20 cellular contexts compared by ENCODE assay signal in genomic region chr11:67522844-67523555, GRCh38. TPM values are rescaled to one million over a fixed set of nuclear protein-coding genes. Genes with fewer than 3 reads are reported as not detected.
A peak's percentile ranks its signal among the peaks of the same experiment; 100 is the strongest.
DNase-seq lines count a peak whose midpoint lies in the region; ATAC-seq, FAIRE-seq and TF ChIP-seq lines count a peak whose summit lies in the region.
"Had no signal": no experiment of that assay in that cellular context is flagged by ENCODE, and none has a peak within 500 bp of the region (broad histone marks: within the 10 kb centered on the region; RNA-seq: fewer than 3 reads in every experiment).

TSS of gene CABP2 (minus strand) at chr11:67523446. CDS start at chr11:67523326, 120 bp downstream.

- H4K8ac ChIP-seq in IMR-90 (ENCODE audit: low read depth in 2 of 2, low read length in 2 of 2) (no peak within 1 kb of the TSS), H1 (ENCODE audit: extremely low read depth, insufficient read depth, low read length) (peak within 1 kb of the TSS; percentile 25; the same call in 1 of the 2 replicates)

- H3K23ac ChIP-seq in IMR-90 (ENCODE audit: low read depth, low read length), result no peak within 1 kb of the TSS
- H3K23ac ChIP-seq in H1 (ENCODE audit: insufficient read length), result no peak within 1 kb of the TSS

- no peak for DNase-seq in activated CD8-positive, alpha-beta memory T cell treated with anti-CD3 and anti-CD28 coated beads, Interleukin-2, amount 10 ng/mL, durations not matched to agents 7 days and 5 days
- no peak for DNase-seq in activated CD8-positive, alpha-beta memory T cell treated with anti-CD3 and anti-CD28 coated beads, Interleukin-2, amount 50 U/mL, for 4 hours
- DNase-seq in IMR-90 (no peak), H1 (ENCODE audit: low read depth in 1 of 2, low spot score in 2 of 2) (no peak), osteoblast (ENCODE audit: insufficient read length, low spot score, missing footprints) (peak; percentile 59)
- DNase-seq in natural killer cell treated with Interleukin-12 subunit alpha and Interleukin-12 subunit beta and Interleukin-15 and Interleukin-18, amount 100 ng/mL, for 72 hours (ENCODE audit: low spot score), result no peak
- DNase-seq: ACHN; CD4-positive, CD25-positive, alpha-beta regulatory T cell; DMS153; DMS79 treated with DMSO at 0.1 percent for 48 hours; EL; HCEC 1CT; HFFc6 had no signal

- no peaks in the 10 kb centered on the region for H3K9me3 Mint-ChIP-seq in activated CD8-positive, alpha-beta memory T cell treated with anti-CD3 and anti-CD28 coated beads, Interleukin-2, amount 10 ng/mL, durations not matched to agents 7 days and 5 days (ENCODE audit: low read depth)
- peaks cover 3% of the 10 kb centered on the region for H3K9me3 Mint-ChIP-seq in natural killer cell treated with Interleukin-12 subunit alpha and Interleukin-12 subunit beta and Interleukin-15 and Interleukin-18, amount 100 ng/mL, for 72 hours
- no peaks in the 10 kb centered on the region for H3K9me3 Mint-ChIP-seq in activated T-helper 17 cell treated with anti-CD3 and anti-CD28 coated beads, Interleukin-2, amount 50 U/mL, for 72 hours
- H3K9me3 Mint-ChIP-seq: GM23338, HFFc6 had no signal

- H4K20me1 ChIP-seq in IMR-90 (ENCODE audit: insufficient read depth, low read length) (no peaks in the 10 kb centered on the region), H1 (replicated peaks in 1 of 2; ENCODE audit: control insufficient read depth in 1 of 2, insufficient read depth in 2 of 2, low read length in 2 of 2) (no peaks in the 10 kb centered on the region), osteoblast (ENCODE audit: insufficient read depth, low read length) (no peaks in the 10 kb centered on the region)
- H4K20me1 ChIP-seq: BLaER1 treated with 17β-estradiol and CSF1 and Interleukin-3, amounts not matched to agents 10 nM and 100 nM had no signal

- H3K27me3 ChIP-seq in IMR-90 (ENCODE audit: control insufficient read depth, insufficient read depth, low read length), result peaks cover 26% of the 10 kb centered on the region
- no peaks in the 10 kb centered on the region for H3K27me3 ChIP-seq in H1 (replicated peaks in 1 of 4; ENCODE audit: control insufficient read depth in 3 of 4, extremely low read depth in 1 of 4, insufficient read depth in 3 of 4, low read length in 3 of 4)
- peaks cover 5% of the 10 kb centered on the region for H3K27me3 ChIP-seq in osteoblast (ENCODE audit: insufficient read depth, low read length)
- H3K27me3 ChIP-seq: BLaER1 treated with 17β-estradiol and CSF1 and Interleukin-3, amounts not matched to agents 10 nM and 100 nM had no signal

- no peak for TF ChIP-seq EP300 in H1 (IDR thresholded peaks at IDR 0.05; ENCODE audit: borderline replicate concordance in 1 of 2, low read depth in 2 of 2, low read length in 2 of 2)

- H3K23me2 ChIP-seq in H1 (ENCODE audit: low read depth, low read length), result peaks cover 7% of the 10 kb centered on the region; the same call in 1 of the 2 replicates

- H2BK15ac ChIP-seq in IMR-90 (ENCODE audit: low read depth, low read length) (no peak within 1 kb of the TSS), H1 (ENCODE audit: low read length) (0 out of 2 replicates have a peak within 1 kb of the TSS, but pooled peaks have one; percentile 29)

- no peak for TF ChIP-seq CTCF in IMR-90 (conservative IDR thresholded peaks at IDR 0.05; ENCODE audit: low read depth, low read length)
- TF ChIP-seq CTCF in H1 (IDR thresholded peaks at IDR 0.05; ENCODE audit: control extremely low read depth in 1 of 3, insufficient read depth in 1 of 3, low read depth in 1 of 3, low read length in 3 of 3), result no peak
- no peak for TF ChIP-seq CTCF in osteoblast (IDR thresholded peaks at IDR 0.05; ENCODE audit: extremely low read depth, low read depth, low read length)

- H3K36me3 Mint-ChIP-seq in activated CD8-positive, alpha-beta memory T cell treated with anti-CD3 and anti-CD28 coated beads, Interleukin-2, amount 10 ng/mL, durations not matched to agents 7 days and 5 days, result no peaks in the 10 kb centered on the region
- no peaks in the 10 kb centered on the region for H3K36me3 Mint-ChIP-seq in natural killer cell treated with Interleukin-12 subunit alpha and Interleukin-12 subunit beta and Interleukin-15 and Interleukin-18, amount 100 ng/mL, for 72 hours
- no peaks in the 10 kb centered on the region for H3K36me3 Mint-ChIP-seq in activated T-helper 17 cell treated with anti-CD3 and anti-CD28 coated beads, Interleukin-2, amount 50 U/mL, for 72 hours (ENCODE audit: low read depth)
- H3K36me3 Mint-ChIP-seq: CD4-positive, CD25-positive, alpha-beta regulatory T cell had no signal

- in situ Hi-C loops in IMR-90 (cut with MboI; ENCODE audit: low sequenced_read_pairs), result no loop called here

- no peaks in the 10 kb centered on the region for H3K36me3 ChIP-seq in IMR-90 (ENCODE audit: control insufficient read depth, insufficient read depth, low read length)
- H3K36me3 ChIP-seq in H1 (ENCODE audit: control insufficient read depth in 2 of 4, insufficient read depth in 4 of 4, low read length in 3 of 4), result no peaks in the 10 kb centered on the region
- no peaks in the 10 kb centered on the region for H3K36me3 ChIP-seq in osteoblast (ENCODE audit: insufficient read depth, low read length)
- H3K36me3 ChIP-seq: BLaER1 treated with 17β-estradiol and CSF1 and Interleukin-3, amounts not matched to agents 10 nM and 100 nM had no signal

- H3K9ac ChIP-seq in IMR-90 (ENCODE audit: low read depth, low read length), result no peak within 1 kb of the TSS
- no peak within 1 kb of the TSS for H3K9ac ChIP-seq in H1 (replicated peaks in 1 of 4; ENCODE audit: extremely low read depth in 1 of 4, low read depth in 3 of 4, low read length in 3 of 4)
- H3K9ac ChIP-seq: BLaER1 treated with 17β-estradiol and CSF1 and Interleukin-3, amounts not matched to agents 10 nM and 100 nM had no signal

- H3K4me3 ChIP-seq in IMR-90 (ENCODE audit: insufficient read depth, low read depth, low read length), result no peak within 1 kb of the TSS
- H3K4me3 ChIP-seq in H1 (ENCODE audit: extremely low read depth in 1 of 4, insufficient read depth in 2 of 4, low read depth in 3 of 4, low read length in 4 of 4), result no peak within 1 kb of the TSS
- H3K4me3 ChIP-seq in osteoblast (ENCODE audit: insufficient read depth, low read length), result no peak within 1 kb of the TSS
- H3K4me3 ChIP-seq: BLaER1 treated with 17β-estradiol and CSF1 and Interleukin-3, amounts not matched to agents 10 nM and 100 nM; GM23338 had no signal

- H4K91ac ChIP-seq in IMR-90 (ENCODE audit: insufficient read depth, low read depth, low read length) (no peak within 1 kb of the TSS), H1 (replicated peaks; ENCODE audit: insufficient read length, low read length) (no peak within 1 kb of the TSS)

- H3K56ac ChIP-seq in IMR-90 (ENCODE audit: extremely low read depth, insufficient read depth, low read length) (no peak within 1 kb of the TSS), H1 (replicated peaks; ENCODE audit: insufficient read length, low read depth, low read length) (no peak within 1 kb of the TSS)

- no peak for TF ChIP-seq RAD21 in IMR-90 (IDR thresholded peaks at IDR 0.05; ENCODE audit: low read length)
- no peak for TF ChIP-seq RAD21 in H1 (IDR thresholded peaks at IDR 0.05 in 1 of 2, conservative IDR thresholded peaks at IDR 0.05 in 1 of 2; ENCODE audit: low read depth in 2 of 2, low read length in 2 of 2)

- H3K4me1 ChIP-seq in IMR-90 (ENCODE audit: control insufficient read depth, insufficient read depth, low read length) (no peaks in the 10 kb centered on the region), H1 (replicated peaks in 1 of 4; ENCODE audit: control insufficient read depth in 3 of 4, insufficient read depth in 4 of 4, low read length in 3 of 4) (no peaks in the 10 kb centered on the region), osteoblast (ENCODE audit: insufficient read depth, low read length) (no peaks in the 10 kb centered on the region)
- H3K4me1 ChIP-seq: BLaER1 treated with 17β-estradiol and CSF1 and Interleukin-3, amounts not matched to agents 10 nM and 100 nM had no signal

- H3K4ac ChIP-seq in IMR-90 (ENCODE audit: low read depth, low read length), result no peak within 1 kb of the TSS
- H3K4ac ChIP-seq in H1 (replicated peaks; ENCODE audit: insufficient read length, low read depth, low read length), result no peak within 1 kb of the TSS

- H3K18ac ChIP-seq in IMR-90 (ENCODE audit: low read depth, low read length) (no peak within 1 kb of the TSS), H1 (ENCODE audit: extremely low read depth, low read length) (no peak within 1 kb of the TSS)

- peak within 1 kb of the TSS; percentile 33 for H2AK9ac ChIP-seq in IMR-90 (replicated peaks; ENCODE audit: low read depth, low read length, poor library complexity)

- no peaks in the 10 kb centered on the region for H3K4me1 Mint-ChIP-seq in activated CD8-positive, alpha-beta memory T cell treated with anti-CD3 and anti-CD28 coated beads, Interleukin-2, amount 10 ng/mL, durations not matched to agents 7 days and 5 days
- H3K4me1 Mint-ChIP-seq in natural killer cell treated with Interleukin-12 subunit alpha and Interleukin-12 subunit beta and Interleukin-15 and Interleukin-18, amount 100 ng/mL, for 72 hours (ENCODE audit: low read depth in 2 of 2), result no peaks in the 10 kb centered on the region
- H3K4me1 Mint-ChIP-seq in activated T-helper 17 cell treated with anti-CD3 and anti-CD28 coated beads, Interleukin-2, amount 50 U/mL, for 72 hours, result peaks cover 4% of the 10 kb centered on the region
- H3K4me1 Mint-ChIP-seq: CD4-positive, CD25-positive, alpha-beta regulatory T cell; GM23338 had no signal

- H2AFZ ChIP-seq in IMR-90 (replicated peaks; ENCODE audit: low read length, poor library complexity), result peak within 1 kb of the TSS; percentile 56
- H2AFZ ChIP-seq in H1 (ENCODE audit: low read length), result no peak within 1 kb of the TSS
- H2AFZ ChIP-seq in osteoblast (ENCODE audit: low read length), result no peak within 1 kb of the TSS
- H2AFZ ChIP-seq: GM23338 had no signal

- dilution Hi-C loops in IMR-90 (cut with HindIII; ENCODE audit: low sequenced_read_pairs, unreplicated experiment), result no loop called here

- H2AK5ac ChIP-seq in IMR-90 (ENCODE audit: low read depth, low read length), result no peak within 1 kb of the TSS
- no peak within 1 kb of the TSS for H2AK5ac ChIP-seq in H1 (ENCODE audit: low read depth, low read length)

- no peak within 1 kb of the TSS for H2BK12ac ChIP-seq in H1 (ENCODE audit: low read depth, low read length)

- POLR2A ChIA-PET in IMR-90 (lab: Charles Lee; ENCODE audit: unreplicated experiment) (no interaction called here), H1 (lab: Charles Lee; ENCODE audit: partially characterized antibody) (no interaction called here)

- no peak within 1 kb of the TSS for H3K27ac ChIP-seq in IMR-90 (ENCODE audit: insufficient read depth, low read length)
- no peak within 1 kb of the TSS for H3K27ac ChIP-seq in H1 (ENCODE audit: low read depth, low read length)
- no peak within 1 kb of the TSS for H3K27ac ChIP-seq in osteoblast (ENCODE audit: low read depth, low read length)
- H3K27ac ChIP-seq: BLaER1 treated with 17β-estradiol and CSF1 and Interleukin-3, amounts not matched to agents 10 nM and 100 nM had no signal

- no peak within 1 kb of the TSS for H3K14ac ChIP-seq in IMR-90 (replicated peaks; ENCODE audit: low read depth, low read length)
- H3K14ac ChIP-seq in H1 (ENCODE audit: insufficient read length), result no peak within 1 kb of the TSS

- TF ChIP-seq POLR2A in IMR-90 (IDR thresholded peaks at IDR 0.05; ENCODE audit: low read depth, low read length) (no peak), H1 (IDR thresholded peaks at IDR 0.05; ENCODE audit: control extremely low read depth in 1 of 2, low read depth in 2 of 2, low read length in 2 of 2) (no peak)

- no peak within 1 kb of the TSS for H3K27ac Mint-ChIP-seq in activated CD8-positive, alpha-beta memory T cell treated with anti-CD3 and anti-CD28 coated beads, Interleukin-2, amount 10 ng/mL, durations not matched to agents 7 days and 5 days
- no peak within 1 kb of the TSS for H3K27ac Mint-ChIP-seq in natural killer cell treated with Interleukin-12 subunit alpha and Interleukin-12 subunit beta and Interleukin-15 and Interleukin-18, amount 100 ng/mL, for 72 hours
- no peak within 1 kb of the TSS for H3K27ac Mint-ChIP-seq in activated T-helper 17 cell treated with anti-CD3 and anti-CD28 coated beads, Interleukin-2, amount 50 U/mL, for 72 hours
- H3K27ac Mint-ChIP-seq: GM23338, HFFc6 had no signal

- BruUV-seq in IMR-90 (replicated peaks; lab: Mats Ljungman, UMichigan), result no TSS peak

- ATAC-seq in activated CD8-positive, alpha-beta memory T cell treated with anti-CD3 and anti-CD28 coated beads, Interleukin-2, amount 10 ng/mL, durations not matched to agents 7 days and 5 days, result peak; percentile 12
- no peak for ATAC-seq in IMR-90 (ENCODE audit: low read depth)
- ATAC-seq in natural killer cell treated with Interleukin-12 subunit alpha and Interleukin-12 subunit beta and Interleukin-15 and Interleukin-18, amount 100 ng/mL, for 72 hours, result no peak
- ATAC-seq in activated T-helper 17 cell treated with anti-CD3 and anti-CD28 coated beads, Interleukin-2, amount 50 U/mL, for 72 hours (replicated peaks), result no peak
- ATAC-seq in HG02759 (IDR thresholded peaks at IDR 0.05; ENCODE audit: unreplicated experiment), result no peak

- H3K27me3 Mint-ChIP-seq in activated CD8-positive, alpha-beta memory T cell treated with anti-CD3 and anti-CD28 coated beads, Interleukin-2, amount 10 ng/mL, durations not matched to agents 7 days and 5 days, result no peaks in the 10 kb centered on the region
- peaks cover 9 to 14% of the 10 kb centered on the region in 2 donors for H3K27me3 Mint-ChIP-seq in natural killer cell treated with Interleukin-12 subunit alpha and Interleukin-12 subunit beta and Interleukin-15 and Interleukin-18, amount 100 ng/mL, for 72 hours
- peaks cover 11% of the 10 kb centered on the region for H3K27me3 Mint-ChIP-seq in activated T-helper 17 cell treated with anti-CD3 and anti-CD28 coated beads, Interleukin-2, amount 50 U/mL, for 72 hours

- CTCF ChIA-PET in activated CD8-positive, alpha-beta memory T cell treated with anti-CD3 and anti-CD28 coated beads, Interleukin-2, amount 10 ng/mL, durations not matched to agents 7 days and 5 days (lab: Charles Lee), result no interaction called here
- CTCF ChIA-PET in IMR-90 (lab: Yijun Ruan, JAX) (no interaction called here), H1 (lab: Charles Lee; ENCODE audit: partially characterized antibody) (interaction anchor here (0.6 to 1.2 kb wide), 3 partner anchors 29 to 107 kb away, joined by 3 to 5 read pairs (median 4); partner anchors contain the start of gene NUDT8)

- no peak within 1 kb of the TSS for H2BK5ac ChIP-seq in IMR-90 (ENCODE audit: low read depth, low read length, poor library complexity, severe bottlenecking)
- no peak within 1 kb of the TSS for H2BK5ac ChIP-seq in H1 (ENCODE audit: low read depth, low read length)

- WGBS in IMR-90 (ENCODE audit: extremely low coverage in 2 of 2, insufficient read length in 1 of 2), 2 experiments, result 58% methylated on average over 7 of the region's 23 CpGs; no CpG with 5 or more reads in 1 of the 2 experiments
- WGBS in H1 (ENCODE audit: extremely low coverage in 1 of 2, insufficient coverage in 1 of 2, insufficient read length in 1 of 2, insufficient replicate concordance in 2 of 2, low coverage in 1 of 2, low lambda C conversion rate in 2 of 2, missing lambda C conversion rate in 1 of 2), 2 experiments, result 90% methylated on average over 12 of the region's 23 CpGs; no CpG with 5 or more reads in 1 of the 2 experiments

- H3K9me3 ChIP-seq in IMR-90 (ENCODE audit: control insufficient read depth, insufficient read depth, low read length) (no peaks in the 10 kb centered on the region), H1 (ENCODE audit: insufficient read depth in 2 of 2, low read depth in 1 of 2, low read length in 1 of 2) (no peaks in the 10 kb centered on the region), osteoblast (ENCODE audit: low read depth, low read length) (no peaks in the 10 kb centered on the region)

- H3K4me2 ChIP-seq in IMR-90 (ENCODE audit: low read depth, low read length) (no peak within 1 kb of the TSS), H1 (ENCODE audit: insufficient read depth in 1 of 2, low read depth in 2 of 2, low read length in 2 of 2) (no peak within 1 kb of the TSS), osteoblast (ENCODE audit: insufficient read depth, low read length) (no peak within 1 kb of the TSS)
- H3K4me2 ChIP-seq: BLaER1 treated with 17β-estradiol and CSF1 and Interleukin-3, amounts not matched to agents 10 nM and 100 nM; GM23338 had no signal

- no peak within 1 kb of the TSS for H3K4me3 Mint-ChIP-seq in activated CD8-positive, alpha-beta memory T cell treated with anti-CD3 and anti-CD28 coated beads, Interleukin-2, amount 10 ng/mL, durations not matched to agents 7 days and 5 days
- no peak within 1 kb of the TSS for H3K4me3 Mint-ChIP-seq in natural killer cell treated with Interleukin-12 subunit alpha and Interleukin-12 subunit beta and Interleukin-15 and Interleukin-18, amount 100 ng/mL, for 72 hours
- H3K4me3 Mint-ChIP-seq in activated T-helper 17 cell treated with anti-CD3 and anti-CD28 coated beads, Interleukin-2, amount 50 U/mL, for 72 hours, result no peak within 1 kb of the TSS
- H3K4me3 Mint-ChIP-seq: CD4-positive, CD25-positive, alpha-beta regulatory T cell; GM23338; HFFc6 had no signal

- H2BK120ac ChIP-seq in IMR-90 (ENCODE audit: low read depth, low read length), result no peak within 1 kb of the TSS
- no peak within 1 kb of the TSS for H2BK120ac ChIP-seq in H1 (replicated peaks; ENCODE audit: low read depth, low read length)

- intact Hi-C loops in IMR-90 (cut with micrococcal nuclease), result no loop called here

- no peak within 1 kb of the TSS for H4K5ac ChIP-seq in IMR-90 (ENCODE audit: low read depth, low read length)
- H4K5ac ChIP-seq in H1 (ENCODE audit: insufficient read length, low read depth, low read length), result no peak within 1 kb of the TSS

- H3K79me1 ChIP-seq in IMR-90 (ENCODE audit: low read depth in 1 of 2, low read length in 2 of 2) (no peaks in the 10 kb centered on the region), H1 (ENCODE audit: low read depth, low read length) (no peaks in the 10 kb centered on the region)

- no peaks in the 10 kb centered on the region for H3K79me2 ChIP-seq in H1 (ENCODE audit: control insufficient read depth in 1 of 2, insufficient read depth in 2 of 2, low read length in 2 of 2)
- no peaks in the 10 kb centered on the region for H3K79me2 ChIP-seq in osteoblast (ENCODE audit: insufficient read depth, low read length)

- H2BK20ac ChIP-seq in IMR-90 (ENCODE audit: low read depth, low read length), result no peak within 1 kb of the TSS
- H2BK20ac ChIP-seq in H1 (ENCODE audit: low read length), result no peak within 1 kb of the TSS

- no peaks in the 10 kb centered on the region for H3K9me1 ChIP-seq in IMR-90 (ENCODE audit: insufficient read depth, low read length)

- FAIRE-seq in H1 (lab: Jason Lieb, UNC), result no peak
- FAIRE-seq: G401.6, GM12891 had no signal

RNA-seq across cellular contexts. Expression of gene CABP2, which starts in this region (rescaled TPM):
- total RNA-seq in activated CD8-positive, alpha-beta memory T cell treated with anti-CD3 and anti-CD28 coated beads, Interleukin-2, amount 10 ng/mL, durations not matched to agents 7 days and 5 days, result not detected
- total RNA-seq in IMR-90 (2012; rRNA removed) (not detected in 2 replicates), osteoblast (not detected in 2 replicates)
- polyA plus RNA-seq in IMR-90 (2012; rRNA removed) (not detected in 2 replicates), H1 (2011; rRNA removed) (not detected in 2 replicates)
- polyA plus RNA-seq in IMR-90 (2012; cell fraction: cytosol; rRNA removed), result not detected in 2 replicates
- polyA plus RNA-seq in IMR-90 (2012; cell fraction: nucleus; rRNA removed; ENCODE audit: low replicate concordance), result not detected in 2 replicates
- not detected in 2 replicates for total RNA-seq in H1 (2021; fragmentation: NEBNext Ultra II Directional; extraction: Animal tissue kit (Norgen Biotek cat#: 25700))
- polyA plus RNA-seq in H1 (2011; cell fraction: cytosol; rRNA removed), result not detected
- polyA plus RNA-seq in H1 (2011; cell fraction: nucleus; rRNA removed), result not detected
- polyA plus RNA-seq in H1 (2012, experiment 1 of 2), result not detected in 4 replicates
- not detected for polyA plus RNA-seq in H1 (2012, experiment 2 of 2)
- not detected for polyA plus RNA-seq in H1 (2013, experiment 1 of 2)
- polyA plus RNA-seq in H1 (2013, experiment 2 of 2), result not detected
- polyA minus RNA-seq in H1 (2011; rRNA and poly(A)+ RNA removed), result not detected in 2 replicates
- polyA minus RNA-seq in H1 (2011; cell fraction: cytosol; rRNA and poly(A)+ RNA removed), result not detected
- not detected for polyA minus RNA-seq in H1 (2011; cell fraction: nucleus; rRNA and poly(A)+ RNA removed)
- total RNA-seq in natural killer cell treated with Interleukin-12 subunit alpha and Interleukin-12 subunit beta and Interleukin-15 and Interleukin-18, amount 100 ng/mL, for 72 hours, result not detected
- not detected for total RNA-seq in activated T-helper 17 cell treated with anti-CD3 and anti-CD28 coated beads, Interleukin-2, amount 50 U/mL, for 72 hours
- total RNA-seq: A172; CD4-positive, CD25-positive, alpha-beta regulatory T cell; GM23338; HFFc6 had no signal
- polyA plus RNA-seq: CD4-positive, CD25-positive, alpha-beta regulatory T cell; GM23338 had no signal

Comparison
In these comparisons a context has a peak if more than half of its experiments do, and no peak if none do; other contexts are left out.
1. Peak in ATAC-seq in activated CD8-positive, alpha-beta memory T cell treated with anti-CD3 and anti-CD28 coated beads, Interleukin-2, amount 10 ng/mL, durations not matched to agents 7 days and 5 days; RNA of the gene not detected or under 1 TPM.
2. Peak in DNase-seq in osteoblast; RNA of the gene not detected or under 1 TPM.